In genomic region chr1:75673399-75673798, GRCh38 we compare ENCODE assay signal across 2 cellular contexts.
TF ChIP-seq lines count a peak whose summit lies in the region.

No MANE protein-coding gene starts in this region.

TF ChIP-seq in K562, 482 proteins besides CTCF, POLR2A, EP300 and RAD21:
- no peak for TF ChIP-seq SIN3A (IDR thresholded peaks at IDR 0.05; ENCODE audit: borderline replicate concordance in 2 of 2, control insufficient read depth in 1 of 2, low read depth in 2 of 2, low read length in 2 of 2)
- TF ChIP-seq AFF4 (CRISPR knock-in tag; IDR thresholded peaks at IDR 0.05) = no peak

TF ChIP-seq in WTC11, 78 proteins besides CTCF, POLR2A, EP300 and RAD21:
- TF ChIP-seq ATF6 (CRISPR knock-in tag; IDR thresholded peaks at IDR 0.05) (no peak), ERG (CRISPR knock-in tag; IDR thresholded peaks at IDR 0.05) (no peak), ZNF121 (CRISPR knock-in tag; IDR thresholded peaks at IDR 0.05) (no peak), JUN (CRISPR knock-in tag; IDR thresholded peaks at IDR 0.05) (no peak), ATF2 (CRISPR knock-in tag; IDR thresholded peaks at IDR 0.05; ENCODE audit: borderline replicate concordance, low read depth) (no peak), CREM (CRISPR knock-in tag; IDR thresholded peaks at IDR 0.05) (no peak), ZNF671 (CRISPR knock-in tag; IDR thresholded peaks at IDR 0.05) (no peak), RORB (CRISPR knock-in tag; IDR thresholded peaks at IDR 0.05) (no peak), TP53 (CRISPR knock-in tag; IDR thresholded peaks at IDR 0.05) (no peak)
